1 cellular context compared by ENCODE assay signal in genomic region chr5:117761190-117761589, GRCh38.
TF ChIP-seq lines count a peak whose summit lies in the region.

No MANE protein-coding gene starts in this region.

TF ChIP-seq in IMR-90, 13 proteins besides CTCF, POLR2A, EP300 and RAD21 (continued from another document):
- no peak for TF ChIP-seq USF2 (IDR thresholded peaks at IDR 0.05; ENCODE audit: low read depth, low read length)
- TF ChIP-seq BHLHE40 (IDR thresholded peaks at IDR 0.05; ENCODE audit: low read depth, low read length) = no peak
- no peak for TF ChIP-seq SMC3 (IDR thresholded peaks at IDR 0.05; ENCODE audit: low read depth, low read length)
- TF ChIP-seq CHD1 (IDR thresholded peaks at IDR 0.05; ENCODE audit: low read depth, low read length) = no peak
- no peak for TF ChIP-seq FOS (IDR thresholded peaks at IDR 0.05; ENCODE audit: low read depth, low read length)
- no peak for TF ChIP-seq MAFK (IDR thresholded peaks at IDR 0.05; ENCODE audit: low read depth, low read length)
- no peak for TF ChIP-seq NFE2L2 (IDR thresholded peaks at IDR 0.05; ENCODE audit: low read depth, low read length)
TF ChIP-seq in IMR-90: peak in this region for 0.
